ENCODE assay signal across 12 cellular contexts in the genomic region with DNA sequence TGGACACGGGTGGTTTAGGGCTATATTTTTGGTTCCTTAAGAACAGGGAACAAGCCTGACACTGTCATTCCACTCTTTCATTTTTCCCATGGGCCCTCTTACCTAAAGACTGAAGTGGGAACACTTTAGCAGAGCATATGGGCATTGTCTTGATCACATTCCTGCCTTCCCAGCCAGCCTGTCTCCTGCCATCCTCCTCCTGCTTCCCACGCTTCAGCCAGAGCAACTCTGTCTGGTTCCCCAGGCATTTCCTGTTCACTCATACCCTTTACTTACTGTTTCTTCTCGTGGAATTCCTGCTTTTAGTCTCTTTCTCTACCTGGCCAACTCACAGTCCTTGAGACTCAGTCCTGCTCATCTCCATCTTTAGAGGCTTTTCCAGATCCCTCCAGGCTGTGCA. TPM values are rescaled to one million over a fixed set of nuclear protein-coding genes. Genes with fewer than 3 reads are reported as not detected.
DNase-seq lines count a peak whose midpoint lies in the region; ATAC-seq and TF ChIP-seq lines count a peak whose summit lies in the region.
"Had no signal": no experiment of that assay in that cellular context is flagged by ENCODE, and none has a peak within 500 bp of the region (broad histone marks: within the 10 kb centered on the region; RNA-seq: fewer than 3 reads in every experiment).

No MANE protein-coding gene starts in this region.

- no peak overlapping the region for H3K9ac ChIP-seq in skeletal muscle satellite cell (ENCODE audit: low read depth, low read length)

- H3K9me3 ChIP-seq in skeletal muscle satellite cell (replicated peaks; ENCODE audit: low read length): no peaks in the 10 kb centered on the region
- H3K9me3 ChIP-seq: ovary had no signal

- peak; percentile 88 for ATAC-seq in SK-N-SH treated with all-trans-retinoic acid at 6 μM for 48 hours
- no peak for ATAC-seq in GM18520 (IDR thresholded peaks at IDR 0.05; ENCODE audit: unreplicated experiment)
- no peak for ATAC-seq in GM19023 (IDR thresholded peaks at IDR 0.05; ENCODE audit: unreplicated experiment)

- H3K27me3 ChIP-seq in skeletal muscle satellite cell (ENCODE audit: control insufficient read depth, insufficient read depth, low read length): no peaks in the 10 kb centered on the region
- H3K27me3 ChIP-seq: ovary had no signal

- peak overlapping the region; percentile 65 for H3K4me2 ChIP-seq in skeletal muscle satellite cell (ENCODE audit: low read length)

- H3K36me3 ChIP-seq in skeletal muscle satellite cell (ENCODE audit: insufficient read depth, low read length): peaks cover 32% of the 10 kb centered on the region
- H3K36me3 ChIP-seq: ovary had no signal

- H3K4me1 ChIP-seq in skeletal muscle satellite cell (ENCODE audit: control insufficient read depth, insufficient read depth, low read length): peaks cover 26% of the 10 kb centered on the region

- no peak overlapping the region for H3K4me3 ChIP-seq in skeletal muscle satellite cell (ENCODE audit: low read length)
- H3K4me3 ChIP-seq: ovary had no signal

- peak; percentile 51 for DNase-seq in NCI-H2171 treated with DMSO at 0.1 percent for 48 hours (lab: John Stamatoyannopoulos, UW)
- no peak for DNase-seq in NCI-H2171 (lab: John Stamatoyannopoulos, UW)
- DNase-seq in hepatic stellate cell (ENCODE audit: low spot score): peak; percentile 70
- no peak for DNase-seq in Kasumi-1 (lab: John Stamatoyannopoulos, UW)
- DNase-seq: 8988T; activated CD4-positive, CD25-positive, alpha-beta regulatory T cell treated with anti-CD3 and anti-CD28 coated beads, Interleukin-2, amount 50 U/mL, for 72 hours; ovary had no signal

TF ChIP-seq in SK-N-SH treated with all-trans-retinoic acid at 6 μM for 48 hours, 23 proteins besides CTCF, POLR2A, EP300 and RAD21:
- TF ChIP-seq ISL1 (CRISPR knock-in tag; IDR thresholded peaks at IDR 0.05) (no peak), ZFP30 (CRISPR knock-in tag; IDR thresholded peaks at IDR 0.05) (no peak), GLIS3 (CRISPR knock-in tag; IDR thresholded peaks at IDR 0.05) (no peak), ESRRG (CRISPR knock-in tag; IDR thresholded peaks at IDR 0.05) (no peak), RARB (CRISPR knock-in tag; IDR thresholded peaks at IDR 0.05) (no peak), ZNF565 (CRISPR knock-in tag; conservative IDR thresholded peaks at IDR 0.05; ENCODE audit: low read depth) (no peak), ARNTL (CRISPR knock-in tag; IDR thresholded peaks at IDR 0.05; ENCODE audit: borderline replicate concordance, low read depth) (no peak), OSR1 (CRISPR knock-in tag; IDR thresholded peaks at IDR 0.05) (no peak)
- TF ChIP-seq, protein P1, sequence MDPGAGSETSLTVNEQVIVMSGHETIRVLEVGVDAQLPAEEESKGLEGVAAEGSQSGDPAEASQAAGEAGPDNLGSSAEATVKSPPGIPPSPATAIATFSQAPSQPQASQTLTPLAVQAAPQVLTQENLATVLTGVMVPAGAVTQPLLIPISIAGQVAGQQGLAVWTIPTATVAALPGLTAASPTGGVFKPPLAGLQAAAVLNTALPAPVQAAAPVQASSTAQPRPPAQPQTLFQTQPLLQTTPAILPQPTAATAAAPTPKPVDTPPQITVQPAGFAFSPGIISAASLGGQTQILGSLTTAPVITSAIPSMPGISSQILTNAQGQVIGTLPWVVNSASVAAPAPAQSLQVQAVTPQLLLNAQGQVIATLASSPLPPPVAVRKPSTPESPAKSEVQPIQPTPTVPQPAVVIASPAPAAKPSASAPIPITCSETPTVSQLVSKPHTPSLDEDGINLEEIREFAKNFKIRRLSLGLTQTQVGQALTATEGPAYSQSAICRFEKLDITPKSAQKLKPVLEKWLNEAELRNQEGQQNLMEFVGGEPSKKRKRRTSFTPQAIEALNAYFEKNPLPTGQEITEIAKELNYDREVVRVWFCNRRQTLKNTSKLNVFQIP (CRISPR knock-in tag; IDR thresholded peaks at IDR 0.05; ENCODE audit: borderline replicate concordance, low read depth): no peak

RNA-seq across cellular contexts. Expression of gene MRPL16, which starts 22.8 kb away (rescaled TPM):
- 37.0 and 40.8 TPM in 2 replicates for total RNA-seq in skeletal muscle satellite cell (2012; rRNA removed)

RNA-seq across cellular contexts. Expression of gene STX3, which starts 32.6 kb away (rescaled TPM):
- total RNA-seq in skeletal muscle satellite cell (2012; rRNA removed): 9.4 and 27.9 TPM in 2 replicates

RNA-seq across cellular contexts. Expression of gene CBLIF, which starts 57.5 kb away (rescaled TPM):
- total RNA-seq in skeletal muscle satellite cell (2012; rRNA removed): not detected in 2 replicates
- total RNA-seq: activated T-helper 2 cell treated with anti-CD3 and anti-CD28 coated beads, Interferon-gamma antibody, Interleukin-2, Interleukin-4, amounts not matched to agents 10 μg/mL and 5 μg/mL and 100 μg/mL, durations not matched to agents 14 hours and 24 hours and 36 hours; ovary had no signal

Comparison
In these comparisons a context has a peak if more than half of its experiments do, and no peak if none do; other contexts are left out.
1. DNase-seq: peak in NCI-H2171 treated with DMSO at 0.1 percent for 48 hours (single experiment) and hepatic stellate cell (single experiment); none in NCI-H2171 (single experiment) and Kasumi-1 (0 of 2).